Comparison of ENCODE assay signal across 20 cellular contexts in the genomic region with DNA sequence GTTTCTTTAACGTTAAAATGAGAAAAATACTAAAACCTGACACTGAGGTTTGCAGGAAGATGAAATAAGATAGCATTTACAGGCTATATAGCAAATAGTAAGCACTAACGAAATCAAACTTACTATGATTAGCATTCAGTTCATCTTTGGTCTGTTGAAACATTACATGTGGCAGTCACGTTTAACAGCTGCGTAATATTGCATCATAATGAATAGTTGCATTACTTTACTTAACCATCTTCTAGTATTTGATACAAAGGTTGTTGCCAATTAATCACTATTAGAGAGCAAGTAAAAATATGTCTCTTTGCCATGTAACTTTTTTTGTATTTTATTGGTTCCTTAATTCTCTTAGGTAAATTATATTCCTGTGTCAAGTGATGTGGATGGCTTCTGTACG.
"Had no signal": no experiment of that assay in that cellular context is flagged by ENCODE, and none has a peak within 500 bp of the region (broad histone marks: within the 10 kb centered on the region; RNA-seq: fewer than 3 reads in every experiment).

No MANE protein-coding gene starts in this region.

- DNase-seq: effector memory CD4-positive, alpha-beta T cell; foreskin fibroblast; glutamatergic neuron; kidney; left cardiac atrium; left ventricle myocardium inferior; lower lobe of right lung; natural killer cell; right cardiac atrium; stimulated activated CD4-positive, alpha-beta T cell treated with anti-CD3 and anti-CD28 coated beads, Interleukin-4, amount 100 ng/mL, for 1 hour; stimulated activated CD8-positive, alpha-beta memory T cell treated with anti-CD3 and anti-CD28 coated beads, Interleukin-4, amount 100 ng/mL, for 48 hours; stimulated activated naive CD8-positive, alpha-beta T cell treated with anti-CD3 and anti-CD28 coated beads, Interleukin-15, Interleukin-2, amounts not matched to agents 100 U/mL and 50 U/mL, for 24 hours; thyroid gland had no signal

- H3K4me1 ChIP-seq: gastroesophageal sphincter, left ventricle myocardium inferior, lower lobe of right lung, suprapubic skin, thyroid gland had no signal

- H3K9me3 ChIP-seq: gastroesophageal sphincter, left ventricle myocardium inferior, lower lobe of right lung, suprapubic skin, thyroid gland had no signal

- H3K27me3 ChIP-seq: suprapubic skin, thyroid gland had no signal

- H3K36me3 ChIP-seq: gastroesophageal sphincter, left ventricle myocardium inferior, lower lobe of right lung, suprapubic skin, thyroid gland had no signal

- H3K4me2 ChIP-seq: smooth muscle cell had no signal

- FAIRE-seq: endometrium, kidney, urothelium cell line had no signal

- ATAC-seq: esophagus mucosa; gastroesophageal sphincter; left cardiac atrium; lower lobe of right lung; natural killer cell; right cardiac atrium; stimulated activated effector memory CD8-positive, alpha-beta T cell treated with anti-CD3 and anti-CD28 coated beads, Interleukin-12 subunit alpha, Interleukin-12 subunit beta, amount 100 ng/mL, for 72 hours; stimulated activated naive CD8-positive, alpha-beta T cell treated with anti-CD3 and anti-CD28 coated beads, Interleukin-15, Interleukin-2, amounts not matched to agents 100 U/mL and 50 U/mL, for 24 hours had no signal

- H3K27ac ChIP-seq: gastroesophageal sphincter, left ventricle myocardium inferior, lower lobe of right lung, suprapubic skin, thyroid gland had no signal

- H3K4me3 ChIP-seq: gastroesophageal sphincter, left ventricle myocardium inferior, lower lobe of right lung, smooth muscle cell, suprapubic skin, thyroid gland had no signal
